ENCODE assay signal across 12 cellular contexts in genomic region chr5:171520300-171521170, GRCh38.
DNase-seq lines count a peak whose midpoint lies in the region; ATAC-seq, FAIRE-seq and TF ChIP-seq lines count a peak whose summit lies in the region.
"Had no signal": no experiment of that assay in that cellular context is flagged by ENCODE, and none has a peak within 500 bp of the region (broad histone marks: within the 10 kb centered on the region; RNA-seq: fewer than 3 reads in every experiment).

No MANE protein-coding gene starts in this region.

- no peaks in the 10 kb centered on the region for H3K79me2 ChIP-seq in HepG2 (ENCODE audit: insufficient read depth, low read length)
- no peaks in the 10 kb centered on the region for H3K79me2 ChIP-seq in OCI-LY7 (ENCODE audit: insufficient read depth, low read depth, low read length)

- no peaks in the 10 kb centered on the region for H3K9me2 ChIP-seq in OCI-LY7 (ENCODE audit: insufficient read depth, low read length)

- POLR2A ChIA-PET in HepG2 (lab: Yijun Ruan, JAX) (no interaction called here), OCI-LY7 (lab: Charles Lee) (no interaction called here)
- POLR2A ChIA-PET in activated CD8-positive, alpha-beta T cell treated with anti-CD3 and anti-CD28 coated beads, Interleukin-2, amount 10 ng/mL, durations not matched to agents 7 days and 5 days (lab: Charles Lee), result no interaction called here

- no peak for TF ChIP-seq RAD21 in HepG2 (CRISPR knock-in tag; IDR thresholded peaks at IDR 0.05)

- H3K9me3 ChIP-seq in sigmoid colon, result no peaks in the 10 kb centered on the region
- H3K9me3 ChIP-seq in HepG2 (ENCODE audit: low read length), result no peaks in the 10 kb centered on the region
- no peaks in the 10 kb centered on the region for H3K9me3 ChIP-seq in OCI-LY7 (ENCODE audit: low read length)

- H4K20me1 ChIP-seq in HepG2 (ENCODE audit: insufficient read depth, low read length) (no peaks in the 10 kb centered on the region), OCI-LY7 (ENCODE audit: insufficient read depth, low read length) (no peaks in the 10 kb centered on the region)

- H2AFZ ChIP-seq in HepG2 (ENCODE audit: low read length) (no peak overlapping the region), OCI-LY7 (ENCODE audit: low read length) (no peak overlapping the region)

- intact Hi-C loops in left cardiac atrium (cut with DNase I) (no loop called here), sigmoid colon (cut with DNase I) (no loop called here), HepG2 (cut with micrococcal nuclease; ENCODE audit: unreplicated experiment) (no loop called here), OCI-LY7 (cut with micrococcal nuclease; ENCODE audit: unreplicated experiment) (no loop called here)

- no TSS peak for BruUV-seq in HepG2 (replicated peaks; lab: Mats Ljungman, UMichigan)
- BruUV-seq in OCI-LY7 (replicated peaks; lab: Mats Ljungman, UMichigan), result no TSS peak

- TF ChIP-seq POLR2A in H54 (IDR thresholded peaks at IDR 0.05; ENCODE audit: low read depth, low read length), result no peak
- TF ChIP-seq POLR2A in sigmoid colon (IDR thresholded peaks at IDR 0.05), result no peak
- TF ChIP-seq POLR2A in HepG2 (IDR thresholded peaks at IDR 0.05; ENCODE audit: insufficient read depth in 1 of 2, low read depth in 2 of 2, low read length in 2 of 2), result no peak

- TF ChIP-seq CTCF in sigmoid colon (IDR thresholded peaks at IDR 0.05) (no peak), HepG2 (CRISPR knock-in tag; IDR thresholded peaks at IDR 0.05) (no peak), OCI-LY7 (conservative IDR thresholded peaks at IDR 0.05; ENCODE audit: low read length) (no peak)

- H3K27me3 Mint-ChIP-seq in activated CD8-positive, alpha-beta T cell treated with anti-CD3 and anti-CD28 coated beads, Interleukin-2, amount 10 ng/mL, durations not matched to agents 7 days and 5 days (ENCODE audit: low read depth), result peaks cover 2% of the 10 kb centered on the region

- FAIRE-seq in H54 (lab: Jason Lieb, UNC) (no peak), HepG2 (lab: Jason Lieb, UNC) (no peak)
- FAIRE-seq: G401.6 had no signal

- H3K27ac ChIP-seq in sigmoid colon, result peak overlapping the region; percentile 49 to 82 (median 73)
- no peak overlapping the region for H3K27ac ChIP-seq in HepG2 (ENCODE audit: extremely low read length, insufficient read depth, low read length)
- no peak overlapping the region for H3K27ac ChIP-seq in OCI-LY7 (ENCODE audit: low read depth, low read length, poor library complexity, severe bottlenecking)
- H3K27ac ChIP-seq: HL-60 had no signal

- H3K4me2 ChIP-seq in HepG2 (ENCODE audit: low read depth, low read length) (no peak overlapping the region), OCI-LY7 (ENCODE audit: low read length) (no peak overlapping the region)

- H3K4me1 ChIP-seq in sigmoid colon, result peaks cover 0 to 45% (median 35%) of the 10 kb centered on the region in 4 donors
- H3K4me1 ChIP-seq in HepG2 (ENCODE audit: insufficient read depth, low read length), result no peaks in the 10 kb centered on the region
- H3K4me1 ChIP-seq in OCI-LY7 (ENCODE audit: insufficient read depth, low read length, poor library complexity, severe bottlenecking), result no peaks in the 10 kb centered on the region

- no peaks in the 10 kb centered on the region for H3K9me3 Mint-ChIP-seq in activated CD8-positive, alpha-beta T cell treated with anti-CD3 and anti-CD28 coated beads, Interleukin-2, amount 10 ng/mL, durations not matched to agents 7 days and 5 days (ENCODE audit: insufficient read depth)

- peak; percentile 53 to 77 for ATAC-seq in left cardiac atrium
- ATAC-seq in HepG2, result no peak
- ATAC-seq in activated CD8-positive, alpha-beta T cell treated with anti-CD3 and anti-CD28 coated beads, Interleukin-2, amount 10 ng/mL, durations not matched to agents 7 days and 5 days, result no peak

- H3K4me1 Mint-ChIP-seq in activated CD8-positive, alpha-beta T cell treated with anti-CD3 and anti-CD28 coated beads, Interleukin-2, amount 10 ng/mL, durations not matched to agents 7 days and 5 days (ENCODE audit: low read depth), result no peaks in the 10 kb centered on the region

- no peak overlapping the region for H3K9ac ChIP-seq in HepG2 (ENCODE audit: insufficient read depth, low read depth, low read length)

- no peak overlapping the region for H3K27ac Mint-ChIP-seq in activated CD8-positive, alpha-beta T cell treated with anti-CD3 and anti-CD28 coated beads, Interleukin-2, amount 10 ng/mL, durations not matched to agents 7 days and 5 days

- H3K36me3 ChIP-seq in sigmoid colon (no peaks in the 10 kb centered on the region), HepG2 (replicated peaks in 1 of 2; ENCODE audit: control insufficient read depth in 1 of 2, insufficient read depth in 2 of 2, low read length in 2 of 2) (no peaks in the 10 kb centered on the region), OCI-LY7 (ENCODE audit: insufficient read depth, low read length) (no peaks in the 10 kb centered on the region)

- TF ChIP-seq EP300 in sigmoid colon (IDR thresholded peaks at IDR 0.05) (no peak), HepG2 (IDR thresholded peaks at IDR 0.05; ENCODE audit: low read depth in 2 of 2, low read length in 2 of 2) (no peak), HepG2 (CRISPR knock-in tag; IDR thresholded peaks at IDR 0.05; ENCODE audit: borderline replicate concordance) (no peak)

- DNase-seq in H54 (ENCODE audit: insufficient read length, low spot score) (peak; percentile 73), amniotic epithelial cell (ENCODE audit: low read depth) (peak; percentile 38), left cardiac atrium (peak; percentile 40), sigmoid colon (no peak), HPDE6-E6E7 (ENCODE audit: extremely low spot score) (no peak), HepG2 (ENCODE audit: low spot score) (no peak), OCI-LY7 (ENCODE audit: low spot score) (no peak)
- no peak for DNase-seq in activated CD8-positive, alpha-beta T cell treated with anti-CD3 and anti-CD28 coated beads, Interleukin-2, amount 10 ng/mL, durations not matched to agents 7 days and 5 days
- DNase-seq: activated naive CD4-positive, alpha-beta T cell; NCI-H446 treated with DMSO at 0.1 percent for 48 hours had no signal

- CTCF ChIA-PET in HepG2 (lab: Yijun Ruan, JAX; ENCODE audit: low intra/inter-chr PET ratio, low total read pairs), result no interaction called here
- CTCF ChIA-PET in OCI-LY7 (lab: Charles Lee; ENCODE audit: unreplicated experiment), result interaction anchor here (0.6 kb wide), 1 partner anchor 1378 kb away, joined by 3 read pairs; no protein-coding TSS in a partner anchor
- CTCF ChIA-PET in activated CD8-positive, alpha-beta T cell treated with anti-CD3 and anti-CD28 coated beads, Interleukin-2, amount 10 ng/mL, durations not matched to agents 7 days and 5 days (lab: Charles Lee), result no interaction called here

- H3K4me3 Mint-ChIP-seq in activated CD8-positive, alpha-beta T cell treated with anti-CD3 and anti-CD28 coated beads, Interleukin-2, amount 10 ng/mL, durations not matched to agents 7 days and 5 days, result no peak overlapping the region

- no peaks in the 10 kb centered on the region for H3K36me3 Mint-ChIP-seq in activated CD8-positive, alpha-beta T cell treated with anti-CD3 and anti-CD28 coated beads, Interleukin-2, amount 10 ng/mL, durations not matched to agents 7 days and 5 days (ENCODE audit: low read depth)

- H3K27me3 ChIP-seq in sigmoid colon, result no peaks in the 10 kb centered on the region
- H3K27me3 ChIP-seq in HepG2 (ENCODE audit: control insufficient read depth in 1 of 2, insufficient read depth in 2 of 2, low read length in 2 of 2), result peaks cover 7 to 38% of the 10 kb centered on the region in 2 experiments; a peak in 4 of 5 replicates

- H3K4me3 ChIP-seq in sigmoid colon (no peak overlapping the region), HepG2 (replicated peaks in 1 of 3; ENCODE audit: insufficient read depth in 1 of 3, low read depth in 2 of 3, low read length in 3 of 3) (no peak overlapping the region), OCI-LY7 (ENCODE audit: low read depth, low read length, poor library complexity, severe bottlenecking) (no peak overlapping the region)

- in situ Hi-C loops in HepG2 (cut with HindIII; ENCODE audit: extremely low pct_ligation_motif_present, low pct_unique_long_range_greater_than_20kb), result no loop called here

- WGBS in sigmoid colon, 2 donors, result 28 to 62% methylated on average over 20 of the region's 20 CpGs
- 66% methylated on average over 7 of the region's 20 CpGs for WGBS in HepG2 (ENCODE audit: low lambda C conversion rate)

TF ChIP-seq in HepG2, 621 proteins besides CTCF, POLR2A, EP300 and RAD21 (continues in another document):
- TF ChIP-seq ERF (CRISPR knock-in tag; IDR thresholded peaks at IDR 0.05) (no peak), ZNF564 (CRISPR knock-in tag; IDR thresholded peaks at IDR 0.05) (no peak), U2AF2 (IDR thresholded peaks at IDR 0.05; ENCODE audit: low read depth, low read length) (no peak), NFATC3 (CRISPR knock-in tag; IDR thresholded peaks at IDR 0.05) (no peak), ZNF709 (CRISPR knock-in tag; IDR thresholded peaks at IDR 0.05) (no peak), ZNF839 (CRISPR knock-in tag; IDR thresholded peaks at IDR 0.05; ENCODE audit: borderline replicate concordance) (no peak), ZBTB37 (CRISPR knock-in tag; IDR thresholded peaks at IDR 0.05) (no peak), ZIK1 (CRISPR knock-in tag; IDR thresholded peaks at IDR 0.05; ENCODE audit: borderline replicate concordance, low read depth) (no peak), RARA (CRISPR knock-in tag; IDR thresholded peaks at IDR 0.05) (no peak), HNRNPK (IDR thresholded peaks at IDR 0.05; ENCODE audit: low read depth, low read length, poor library complexity, severe bottlenecking) (no peak), SP1 (IDR thresholded peaks at IDR 0.05) (no peak), SP1 (CRISPR knock-in tag; IDR thresholded peaks at IDR 0.05) (no peak), MXI1 (IDR thresholded peaks at IDR 0.05; ENCODE audit: borderline replicate concordance, low read depth, low read length) (no peak)

Comparison
In these comparisons a context has a peak if more than half of its experiments do, and no peak if none do; other contexts are left out.
1. DNase-seq: peak in H54 (single experiment), amniotic epithelial cell (single experiment) and left cardiac atrium (single experiment); none in sigmoid colon (single experiment), HPDE6-E6E7 (single experiment), HepG2 (single experiment), OCI-LY7 (single experiment) and activated CD8-positive, alpha-beta T cell treated with anti-CD3 and anti-CD28 coated beads, Interleukin-2, amount 10 ng/mL, durations not matched to agents 7 days and 5 days (single experiment).
2. ATAC-seq: peak in left cardiac atrium (2 of 2); none in HepG2 (single experiment) and activated CD8-positive, alpha-beta T cell treated with anti-CD3 and anti-CD28 coated beads, Interleukin-2, amount 10 ng/mL, durations not matched to agents 7 days and 5 days (single experiment).
3. H3K27ac ChIP-seq: peak in sigmoid colon (4 of 4); none in HepG2 (single experiment) and OCI-LY7 (single experiment).